8 cellular contexts compared by ENCODE assay signal in the genomic region with DNA sequence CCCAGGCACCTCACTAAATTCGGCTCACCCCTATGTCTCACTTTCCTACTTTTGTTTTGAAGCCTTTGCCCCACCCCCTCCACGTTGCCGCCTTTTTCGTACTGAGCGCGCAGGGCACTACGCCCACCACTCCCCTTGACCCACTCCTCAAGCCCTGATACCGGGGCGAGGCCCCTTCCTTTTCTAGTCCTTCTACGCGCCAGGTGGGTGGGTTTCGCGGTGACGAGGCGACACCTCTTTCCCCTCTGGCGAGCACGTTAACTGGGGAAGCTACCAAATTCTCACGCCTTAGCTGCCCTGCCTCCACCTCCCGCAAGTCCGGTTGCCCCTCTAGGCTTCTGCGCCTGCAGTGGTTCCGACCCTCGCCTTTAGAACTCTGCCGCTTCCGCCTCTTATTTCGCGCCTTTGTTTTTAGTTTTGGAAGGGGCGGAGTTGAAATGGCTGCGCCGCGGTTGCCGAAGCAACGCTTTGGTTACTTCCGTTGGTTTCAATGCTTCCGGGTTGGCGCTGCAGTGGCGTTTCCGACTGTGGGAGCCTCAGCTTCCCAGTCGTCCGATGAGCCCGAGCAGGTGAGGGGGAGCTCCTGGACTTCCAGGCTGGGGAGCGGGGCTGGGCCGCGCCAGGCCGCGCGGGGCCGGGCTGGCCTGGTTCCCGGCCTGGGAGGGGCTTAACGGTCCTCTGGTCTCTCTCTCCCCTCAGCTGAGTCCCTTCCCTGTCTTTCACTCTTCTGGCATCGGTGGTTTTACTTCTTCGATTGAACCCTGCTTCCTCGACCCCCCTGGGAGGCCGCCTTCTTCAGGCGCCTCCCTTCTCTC. TPM values are rescaled to one million over a fixed set of nuclear protein-coding genes. Genes with fewer than 3 reads are reported as not detected.
DNase-seq lines count a peak whose midpoint lies in the region; ATAC-seq and TF ChIP-seq lines count a peak whose summit lies in the region.

A gene with protein sequence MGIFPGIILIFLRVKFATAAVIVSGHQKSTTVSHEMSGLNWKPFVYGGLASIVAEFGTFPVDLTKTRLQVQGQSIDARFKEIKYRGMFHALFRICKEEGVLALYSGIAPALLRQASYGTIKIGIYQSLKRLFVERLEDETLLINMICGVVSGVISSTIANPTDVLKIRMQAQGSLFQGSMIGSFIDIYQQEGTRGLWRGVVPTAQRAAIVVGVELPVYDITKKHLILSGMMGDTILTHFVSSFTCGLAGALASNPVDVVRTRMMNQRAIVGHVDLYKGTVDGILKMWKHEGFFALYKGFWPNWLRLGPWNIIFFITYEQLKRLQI (plus strand): TSS at position 512 of the 815 bp plus-strand sequence. CDS start 360 bp downstream, outside the sequence.

- no peaks in the 10 kb centered on the region for H3K36me3 Mint-ChIP-seq in endodermal cell (ENCODE audit: low read depth)
- no peaks in the 10 kb centered on the region for H3K36me3 Mint-ChIP-seq in mesothelial cell of epicardium

- H3K9ac ChIP-seq in NT2/D1 (ENCODE audit: insufficient read length, low read depth) (no peak within 1 kb of the TSS), endodermal cell (ENCODE audit: extremely low read depth, low read length, poor library complexity, severe bottlenecking) (peak within 1 kb of the TSS; percentile 70)

- peak within 1 kb of the TSS; percentile 79 for H3K27ac ChIP-seq in endodermal cell (ENCODE audit: low read depth, low read length)

- peak within 1 kb of the TSS; percentile 96 for H3K27ac Mint-ChIP-seq in endodermal cell
- peak within 1 kb of the TSS; percentile 94 for H3K27ac Mint-ChIP-seq in mesothelial cell of epicardium

- no peaks in the 10 kb centered on the region for H3K9me3 ChIP-seq in NT2/D1 (ENCODE audit: insufficient read depth, low read length)
- H3K9me3 ChIP-seq in endodermal cell (ENCODE audit: control insufficient read depth, low read length): no peaks in the 10 kb centered on the region

- peaks cover 8% of the 10 kb centered on the region for H3K4me1 Mint-ChIP-seq in endodermal cell
- H3K4me1 Mint-ChIP-seq in mesothelial cell of epicardium: peaks cover 14% of the 10 kb centered on the region

- TF ChIP-seq CTCF in endodermal cell (conservative IDR thresholded peaks at IDR 0.05) (no peak), mesothelial cell of epicardium (IDR thresholded peaks at IDR 0.05; ENCODE audit: unreplicated experiment) (no peak)

- DNase-seq in Caki2 (ENCODE audit: low read depth) (peak; percentile 66), HT1080 (ENCODE audit: low read depth) (peak; percentile 80), NT2/D1 (ENCODE audit: low read depth, low spot score) (peak; percentile 36), endodermal cell (peak; percentile 87), mesothelial cell of epicardium (ENCODE audit: low spot score in 2 of 2, unreplicated experiment in 2 of 2) (peak; percentile 40 to 68)
- peak; percentile 15 to 25 (median 18) for DNase-seq in activated CD8-positive, alpha-beta memory T cell treated with anti-CD3 and anti-CD28 coated beads for 48 hours (ENCODE audit: low read depth in 2 of 3, low spot score in 2 of 3)
- peak; percentile 38 to 46 for DNase-seq in stimulated activated CD8-positive, alpha-beta memory T cell treated with anti-CD3 and anti-CD28 coated beads, Interleukin-2, amount 100 ng/mL, for 1 hour (ENCODE audit: low read depth in 2 of 2)

- H3K9me3 Mint-ChIP-seq in endodermal cell (peaks cover 18% of the 10 kb centered on the region), mesothelial cell of epicardium (peaks cover 15% of the 10 kb centered on the region)

- H3K4me3 ChIP-seq in NT2/D1 (ENCODE audit: insufficient read length, low read depth) (peak within 1 kb of the TSS; percentile 50), endodermal cell (ENCODE audit: low read length) (peak within 1 kb of the TSS; percentile 89)

- H3K36me3 ChIP-seq in NT2/D1 (ENCODE audit: insufficient read depth, insufficient read length, low read length): no peaks in the 10 kb centered on the region
- no peaks in the 10 kb centered on the region for H3K36me3 ChIP-seq in endodermal cell (ENCODE audit: control insufficient read depth, insufficient read depth, low read length)

- no peaks in the 10 kb centered on the region for H3K27me3 Mint-ChIP-seq in endodermal cell (ENCODE audit: insufficient read depth)
- no peaks in the 10 kb centered on the region for H3K27me3 Mint-ChIP-seq in mesothelial cell of epicardium (ENCODE audit: low read depth)

- H3K27me3 ChIP-seq in NT2/D1 (ENCODE audit: insufficient read depth, insufficient read length) (no peaks in the 10 kb centered on the region), endodermal cell (ENCODE audit: control insufficient read depth, insufficient read depth, low read length, poor library complexity, severe bottlenecking) (no peaks in the 10 kb centered on the region)

- H3K4me3 Mint-ChIP-seq in endodermal cell (peak within 1 kb of the TSS; percentile 86), mesothelial cell of epicardium (peak within 1 kb of the TSS; percentile 93)

- H3K4me1 ChIP-seq in NT2/D1 (ENCODE audit: insufficient read depth, insufficient read length) (no peaks in the 10 kb centered on the region), endodermal cell (ENCODE audit: control insufficient read depth, insufficient read depth, low read length) (no peaks in the 10 kb centered on the region)

- ATAC-seq in GM21367 (IDR thresholded peaks at IDR 0.05; ENCODE audit: unreplicated experiment): peak; percentile 98

- in situ Hi-C loops in Caki2 (cut with HindIII; ENCODE audit: low pct_unique_long_range_greater_than_20kb, low sequenced_read_pairs): no loop called here

- 1% methylated on average over 54 of the region's 55 CpGs; no CpG with 5 or more reads in 1 of the 2 experiments for WGBS in endodermal cell (ENCODE audit: insufficient coverage in 1 of 2, insufficient read length in 1 of 2), 2 experiments

RNA-seq across cellular contexts. Expression of the gene that starts here (rescaled TPM):
- total RNA-seq in Caki2 (2014; rRNA removed; shearing (Covaris generic); ENCODE audit: low replicate concordance): 4.1 and 5.0 TPM in 2 replicates
- total RNA-seq in HT1080 (2014; rRNA removed; shearing (Covaris generic)): 8.4 and 9.6 TPM in 2 replicates
- polyA plus RNA-seq in HT1080 (2015; cell fraction: cytosol; rRNA removed): 9.5 and 11.8 TPM in 2 replicates
- polyA plus RNA-seq in HT1080 (2015; cell fraction: nucleus; rRNA removed): 32.5 and 34.6 TPM in 2 replicates
- total RNA-seq in endodermal cell (10 to 100 TPM; 14.1 to 16.4 TPM), mesothelial cell of epicardium (19.3 to 19.5 TPM (median 19.5 TPM) in 3 replicates)
- polyA plus RNA-seq in endodermal cell (2013, experiment 1 of 2): 21.4 TPM
- polyA plus RNA-seq in endodermal cell (2013, experiment 2 of 2): 19.8 TPM

Comparison
In these comparisons a context has a peak if more than half of its experiments do, and no peak if none do; other contexts are left out.
1. Peak in every context shown above with its lines: DNase-seq, ATAC-seq, H3K4me3 ChIP-seq and H3K27ac ChIP-seq.
2. DNase-seq: peak in every context shown above with its lines; median percentile 87 in endodermal cell; 80 in HT1080; 66 in Caki2; 54 in mesothelial cell of epicardium; 42 in stimulated activated CD8-positive, alpha-beta memory T cell treated with anti-CD3 and anti-CD28 coated beads, Interleukin-2, amount 100 ng/mL, for 1 hour; 36 in NT2/D1; 18 in activated CD8-positive, alpha-beta memory T cell treated with anti-CD3 and anti-CD28 coated beads for 48 hours.